In the genomic region with DNA sequence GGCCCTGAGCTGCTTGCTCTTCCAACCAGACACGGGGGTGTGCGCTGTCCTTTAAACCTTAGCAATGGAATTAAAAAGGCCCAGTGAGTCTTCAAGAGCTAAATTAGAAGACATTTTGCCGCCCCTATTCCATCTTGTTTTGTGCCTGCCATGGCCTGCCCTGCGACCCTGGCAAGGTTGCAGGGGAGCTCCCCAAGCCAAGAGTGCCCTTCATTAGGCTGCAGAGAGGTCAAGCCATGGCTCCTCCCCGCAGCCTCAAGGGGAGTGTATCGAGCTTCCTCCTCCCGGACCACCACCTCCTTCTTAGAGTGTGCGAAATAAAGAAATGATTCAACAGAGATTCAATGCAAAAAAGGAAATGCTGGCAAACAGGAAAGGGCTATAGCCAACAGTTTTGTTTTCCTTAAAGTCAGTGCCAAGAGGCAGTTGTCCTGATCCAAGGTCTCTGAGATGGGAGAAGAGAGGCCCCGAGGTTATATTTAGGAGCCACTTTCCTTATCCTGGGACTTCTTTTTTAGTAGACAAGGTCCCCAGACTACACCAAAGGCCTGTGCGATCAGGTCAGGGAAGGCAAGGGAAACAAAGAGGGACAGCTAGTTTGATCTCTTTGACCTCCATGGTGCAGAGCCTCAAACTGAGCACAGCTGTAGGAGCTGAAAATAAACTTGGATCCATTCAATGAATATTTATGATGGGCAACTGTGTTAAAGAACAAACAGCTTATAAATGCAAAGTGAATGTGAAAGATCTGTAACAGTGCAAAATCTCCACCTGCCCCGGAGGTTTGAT, we compare ENCODE assay signal across 21 cellular contexts.
"Had no signal": no experiment of that assay in that cellular context is flagged by ENCODE, and none has a peak within 500 bp of the region (broad histone marks: within the 10 kb centered on the region; RNA-seq: fewer than 3 reads in every experiment).

No MANE protein-coding gene starts in this region.

- H3K4me3 ChIP-seq: tibial nerve, uterus had no signal

- H3K9me3 Mint-ChIP-seq: activated B cell treated with CpG ODN at 0.5 μM for 24 hours; activated CD4-positive, alpha-beta T cell treated with anti-CD3 and anti-CD28 coated beads, Interleukin-2, amount 10 ng/mL, durations not matched to agents 24 days and 14 days; activated CD8-positive, alpha-beta T cell treated with anti-CD3 and anti-CD28 coated beads for 36 hours; activated naive CD4-positive, alpha-beta T cell treated with anti-CD3 and anti-CD28 coated beads for 36 hours; activated T-cell treated with anti-CD3 and anti-CD28 coated beads, Interleukin-2, amount 50 U/mL, for 24 hours; central memory CD8-positive, alpha-beta T cell; T-helper 2 cell treated with Interferon-gamma antibody and Interleukin-4, amounts not matched to agents 5 μg/mL and 100 μg/mL, for 36 hours had no signal

- H3K9me3 ChIP-seq: neutrophil, SK-N-SH, tibial nerve, uterus had no signal

- ATAC-seq: activated CD8-positive, alpha-beta T cell treated with anti-CD3 and anti-CD28 coated beads for 36 hours; left colon had no signal

- H3K4me2 ChIP-seq: SK-N-SH had no signal

- H3K4me1 Mint-ChIP-seq: activated B cell treated with CpG ODN at 0.5 μM for 24 hours; activated CD4-positive, alpha-beta T cell treated with anti-CD3 and anti-CD28 coated beads, Interleukin-2, amount 10 ng/mL, durations not matched to agents 24 days and 14 days; central memory CD8-positive, alpha-beta T cell had no signal

- H3K27me3 ChIP-seq: tibial nerve, uterus had no signal

- H3K27ac ChIP-seq: neutrophil, tibial nerve, uterus had no signal

- H3K36me3 ChIP-seq: neutrophil, tibial nerve, uterus had no signal

- H3K27ac Mint-ChIP-seq: activated B cell treated with CpG ODN at 0.5 μM for 24 hours; activated CD4-positive, alpha-beta T cell treated with anti-CD3 and anti-CD28 coated beads, Interleukin-2, amount 10 ng/mL, durations not matched to agents 24 days and 14 days; activated CD8-positive, alpha-beta T cell treated with anti-CD3 and anti-CD28 coated beads for 36 hours; activated naive CD4-positive, alpha-beta T cell treated with anti-CD3 and anti-CD28 coated beads for 36 hours; activated T-cell treated with anti-CD3 and anti-CD28 coated beads, Interleukin-2, amount 50 U/mL, for 24 hours; T-helper 2 cell treated with Interferon-gamma antibody and Interleukin-4, amounts not matched to agents 5 μg/mL and 100 μg/mL, for 36 hours had no signal

- H3K36me3 Mint-ChIP-seq: brain had no signal

- DNase-seq: activated B cell treated with CpG ODN at 0.5 μM for 24 hours; activated CD4-positive, alpha-beta T cell treated with anti-CD3 and anti-CD28 coated beads, Interleukin-2, amount 10 ng/mL, durations not matched to agents 24 days and 14 days; activated CD8-positive, alpha-beta T cell treated with anti-CD3 and anti-CD28 coated beads for 36 hours; activated naive CD4-positive, alpha-beta T cell treated with anti-CD3 and anti-CD28 coated beads for 36 hours; activated T-cell treated with anti-CD3 and anti-CD28 coated beads, Interleukin-2, amount 50 U/mL, for 24 hours; effector CD8-positive, alpha-beta T cell; hypothalamus; islet precursor cell; left colon; mammary epithelial cell; midbrain; SK-N-SH; stimulated activated CD4-positive, alpha-beta T cell treated with anti-CD3 and anti-CD28 coated beads, Interleukin-12 subunit alpha, Interleukin-12 subunit beta, amount 100 ng/mL, for 4 hours; stimulated activated CD4-positive, alpha-beta T cell treated with anti-CD3 and anti-CD28 coated beads, Interleukin-2, amount 100 ng/mL, for 24 hours; stimulated activated naive CD4-positive, alpha-beta T cell treated with Interleukin-2 at 50 U/mL for 16 hours; uterus had no signal

- H3K9ac ChIP-seq: SK-N-SH had no signal

- H3K4me3 Mint-ChIP-seq: activated B cell treated with CpG ODN at 0.5 μM for 24 hours; activated CD4-positive, alpha-beta T cell treated with anti-CD3 and anti-CD28 coated beads, Interleukin-2, amount 10 ng/mL, durations not matched to agents 24 days and 14 days; activated CD8-positive, alpha-beta T cell treated with anti-CD3 and anti-CD28 coated beads for 36 hours; activated naive CD4-positive, alpha-beta T cell treated with anti-CD3 and anti-CD28 coated beads for 36 hours; activated T-cell treated with anti-CD3 and anti-CD28 coated beads, Interleukin-2, amount 50 U/mL, for 24 hours; brain; central memory CD8-positive, alpha-beta T cell; T-helper 2 cell treated with Interferon-gamma antibody and Interleukin-4, amounts not matched to agents 5 μg/mL and 100 μg/mL, for 36 hours had no signal
